ENCODE assay signal across 8 cellular contexts in the genomic region with DNA sequence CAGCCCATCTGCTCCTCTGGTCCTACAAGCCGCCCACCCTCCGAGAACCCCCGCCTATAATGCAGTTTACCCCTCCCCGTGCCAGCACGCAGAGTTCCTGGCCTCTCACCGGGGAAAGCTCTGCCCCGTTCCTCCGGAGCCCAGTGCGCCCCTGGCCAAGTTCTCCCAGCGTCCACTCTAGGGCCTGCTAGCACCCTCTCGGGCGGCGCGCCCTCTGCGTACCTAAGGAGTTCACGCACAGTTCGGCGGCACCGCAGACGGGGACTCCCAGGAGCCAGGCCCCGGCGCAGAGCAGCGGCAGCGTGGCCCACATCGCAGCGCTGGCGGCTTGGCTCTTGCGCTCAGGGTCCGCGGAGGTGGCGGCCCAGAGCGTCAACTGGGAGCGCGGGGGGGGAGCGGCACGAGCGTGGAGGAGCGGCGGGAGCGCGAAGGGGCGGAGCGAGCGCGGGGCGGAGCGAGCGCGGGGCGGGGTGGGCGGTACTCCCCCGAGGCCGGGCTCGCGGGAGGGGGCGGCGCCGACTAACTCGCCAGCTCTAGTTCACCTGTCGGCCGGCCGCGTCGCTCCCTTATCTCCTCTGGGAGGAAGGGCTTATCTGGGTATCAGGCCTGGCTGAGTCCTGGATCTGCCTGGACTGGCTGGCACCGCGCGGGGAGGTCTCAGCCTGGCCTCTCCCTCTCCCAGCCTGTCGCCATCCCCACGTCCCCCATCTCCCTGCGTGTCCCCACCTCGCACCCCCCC. TPM values are rescaled to one million over a fixed set of nuclear protein-coding genes. Genes with fewer than 3 reads are reported as not detected.
A peak's percentile ranks its signal among the peaks of the same experiment; 100 is the strongest.
DNase-seq lines count a peak whose midpoint lies in the region; ATAC-seq and TF ChIP-seq lines count a peak whose summit lies in the region.

A gene with protein sequence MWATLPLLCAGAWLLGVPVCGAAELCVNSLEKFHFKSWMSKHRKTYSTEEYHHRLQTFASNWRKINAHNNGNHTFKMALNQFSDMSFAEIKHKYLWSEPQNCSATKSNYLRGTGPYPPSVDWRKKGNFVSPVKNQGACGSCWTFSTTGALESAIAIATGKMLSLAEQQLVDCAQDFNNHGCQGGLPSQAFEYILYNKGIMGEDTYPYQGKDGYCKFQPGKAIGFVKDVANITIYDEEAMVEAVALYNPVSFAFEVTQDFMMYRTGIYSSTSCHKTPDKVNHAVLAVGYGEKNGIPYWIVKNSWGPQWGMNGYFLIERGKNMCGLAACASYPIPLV (minus strand): TSS at position 378 of the 739 bp plus-strand sequence. CDS start 65 bp downstream, at position 313.

- intact Hi-C loops in left colon (cut with DNase I, micrococcal nuclease), result no loop called here

- peak; percentile 64 for ATAC-seq in HG02840 (IDR thresholded peaks at IDR 0.05; ENCODE audit: low FRiP score, unreplicated experiment)
- peak; percentile 96 for ATAC-seq in left colon
- ATAC-seq in GM18873 (IDR thresholded peaks at IDR 0.05; ENCODE audit: low FRiP score, unreplicated experiment), result no peak

- peak; percentile 90 for TF ChIP-seq POLR2A in GM15510 (IDR thresholded peaks at IDR 0.05; ENCODE audit: borderline replicate concordance, extremely low read depth, insufficient read length)

- peak; percentile 53 for DNase-seq in NCI-H2107 (lab: John Stamatoyannopoulos, UW)
- DNase-seq in activated CD4-positive, CD25-positive, alpha-beta regulatory T cell treated with anti-CD3 and anti-CD28 coated beads, Interleukin-2, amount 50 U/mL, for 72 hours, result peak; percentile 59
- peak; percentile 45 for DNase-seq in cerebellar cortex (ENCODE audit: low spot score)
- peak; percentile 86 to 94 for DNase-seq in left colon
- peak; percentile 64 to 79 for DNase-seq in stimulated activated CD4-positive, alpha-beta T cell treated with anti-CD3 and anti-CD28 coated beads, Interleukin-1b, Interleukin-23, amount 100 ng/mL, for 4 hours (ENCODE audit: low read depth in 2 of 2)

RNA-seq across cellular contexts. Expression of the gene that starts here (rescaled TPM):
- total RNA-seq in left colon, result 10 to 100 TPM; 25.6 to 66.7 TPM
